ENCODE assay signal across 27 cellular contexts in genomic region chr3:43323541-43323940, GRCh38.
"Had no signal": no experiment of that assay in that cellular context is flagged by ENCODE, and none has a peak within 500 bp of the region (broad histone marks: within the 10 kb centered on the region; RNA-seq: fewer than 3 reads in every experiment).

No MANE protein-coding gene starts in this region.

- ATAC-seq: activated T-cell treated with anti-CD3 and anti-CD28 coated beads, Interleukin-2, amount 50 U/mL, for 4 hours; Panc1 had no signal

- H3K4me3 ChIP-seq: ascending aorta, cardiac muscle cell, MG63, SJSA1 had no signal

- H3K9me3 Mint-ChIP-seq: activated CD4-positive, alpha-beta T cell treated with anti-CD3 and anti-CD28 coated beads, Interleukin-2, amount 10 ng/mL, durations not matched to agents 24 days and 14 days; activated naive CD4-positive, alpha-beta T cell treated with anti-CD3 and anti-CD28 coated beads, Interleukin-2, amount 10 ng/mL, durations not matched to agents 7 days and 5 days; activated T-cell treated with anti-CD3 and anti-CD28 coated beads, Interleukin-2, amount 50 U/mL, for 4 hours; central memory CD8-positive, alpha-beta T cell had no signal

- H3K27me3 ChIP-seq: ascending aorta, cardiac muscle cell, MG63, SJSA1 had no signal

- DNase-seq: activated CD4-positive, alpha-beta T cell treated with anti-CD3 and anti-CD28 coated beads, Interleukin-2, amount 10 ng/mL, durations not matched to agents 24 days and 14 days; activated CD4-positive, alpha-beta T cell treated with anti-CD3 and anti-CD28 coated beads, Interleukin-2, amount 50 U/mL, for 4 hours; activated CD8-positive, alpha-beta memory T cell treated with anti-CD3 and anti-CD28 coated beads, Interleukin-2, amount 50 U/mL, for 4 hours; activated effector memory CD4-positive, alpha-beta T cell treated with Interleukin-2 at 50 U/mL for 16 hours; activated naive CD4-positive, alpha-beta T cell treated with anti-CD3 and anti-CD28 coated beads, Interleukin-2, amount 10 ng/mL, durations not matched to agents 7 days and 5 days; activated naive CD8-positive, alpha-beta T cell treated with anti-CD3 and anti-CD28 coated beads, Interleukin-2, amount 10 ng/mL, durations not matched to agents 7 days and 5 days; activated T-cell treated with anti-CD3 and anti-CD28 coated beads for 4 hours; activated T-cell treated with anti-CD3 and anti-CD28 coated beads, Interleukin-2, amount 50 U/mL, for 4 hours; amygdala; Kasumi-1; MG63; NCI-H1048; NCI-H1105 treated with DMSO at 0.1 percent for 48 hours; NCI-H1436; NCI-H1694; NCI-H2029; NCI-H345; NCI-H524 treated with DMSO at 0.1 percent for 48 hours; SHP77; SK-N-SH had no signal

- H3K4me3 Mint-ChIP-seq: activated CD4-positive, alpha-beta T cell treated with anti-CD3 and anti-CD28 coated beads, Interleukin-2, amount 10 ng/mL, durations not matched to agents 24 days and 14 days; activated naive CD4-positive, alpha-beta T cell treated with anti-CD3 and anti-CD28 coated beads, Interleukin-2, amount 10 ng/mL, durations not matched to agents 7 days and 5 days; activated naive CD8-positive, alpha-beta T cell treated with anti-CD3 and anti-CD28 coated beads, Interleukin-2, amount 10 ng/mL, durations not matched to agents 7 days and 5 days; activated T-cell treated with anti-CD3 and anti-CD28 coated beads, Interleukin-2, amount 50 U/mL, for 4 hours; central memory CD8-positive, alpha-beta T cell; T-helper 1 cell treated with Interleukin-12 subunit alpha and Interleukin-12 subunit beta and Interleukin-4 antibody, amounts not matched to agents 30 μg/mL and 1 μg/mL, for 36 hours; T-helper 2 cell treated with Interferon-gamma antibody and Interleukin-4, amounts not matched to agents 5 μg/mL and 100 μg/mL, for 36 hours had no signal

- H3K4me1 ChIP-seq: SJSA1 had no signal

- H3K27ac Mint-ChIP-seq: activated CD4-positive, alpha-beta T cell treated with anti-CD3 and anti-CD28 coated beads, Interleukin-2, amount 10 ng/mL, durations not matched to agents 24 days and 14 days; activated naive CD4-positive, alpha-beta T cell treated with anti-CD3 and anti-CD28 coated beads, Interleukin-2, amount 10 ng/mL, durations not matched to agents 7 days and 5 days; activated naive CD8-positive, alpha-beta T cell treated with anti-CD3 and anti-CD28 coated beads, Interleukin-2, amount 10 ng/mL, durations not matched to agents 7 days and 5 days; T-helper 1 cell treated with Interleukin-12 subunit alpha and Interleukin-12 subunit beta and Interleukin-4 antibody, amounts not matched to agents 30 μg/mL and 1 μg/mL, for 36 hours; T-helper 2 cell treated with Interferon-gamma antibody and Interleukin-4, amounts not matched to agents 5 μg/mL and 100 μg/mL, for 36 hours had no signal

- H3K9me3 ChIP-seq: ascending aorta, MG63, SJSA1, SK-N-SH had no signal

- H3K27me3 Mint-ChIP-seq: activated CD4-positive, alpha-beta T cell treated with anti-CD3 and anti-CD28 coated beads, Interleukin-2, amount 10 ng/mL, durations not matched to agents 24 days and 14 days; activated naive CD4-positive, alpha-beta T cell treated with anti-CD3 and anti-CD28 coated beads, Interleukin-2, amount 10 ng/mL, durations not matched to agents 7 days and 5 days; activated naive CD8-positive, alpha-beta T cell treated with anti-CD3 and anti-CD28 coated beads, Interleukin-2, amount 10 ng/mL, durations not matched to agents 7 days and 5 days; central memory CD8-positive, alpha-beta T cell had no signal

- H3K27ac ChIP-seq: ascending aorta, cardiac muscle cell, SJSA1 had no signal

- H3K36me3 ChIP-seq: ascending aorta, cardiac muscle cell, MG63 had no signal
